8 cellular contexts compared by ENCODE assay signal in genomic region chr11:66510271-66510989, GRCh38. TPM values are rescaled to one million over a fixed set of nuclear protein-coding genes. Genes with fewer than 3 reads are reported as not detected.
A peak's percentile ranks its signal among the peaks of the same experiment; 100 is the strongest.
DNase-seq lines count a peak whose midpoint lies in the region; ATAC-seq and TF ChIP-seq lines count a peak whose summit lies in the region.

BBS1 (plus strand) TSS chr11:66510635; CDS start chr11:66510660, 25 bp downstream.

- 2 to 3% methylated on average over 11 to 25 of the region's 31 CpGs for WGBS in thyroid gland, 2 donors

- peak within 1 kb of the TSS; percentile 70 for H3K4me2 ChIP-seq in parathyroid adenoma (ENCODE audit: low read length)

- H3K27me3 ChIP-seq in HAP-1 (ENCODE audit: low read depth) (no peaks in the 10 kb centered on the region), parathyroid adenoma (ENCODE audit: control insufficient read depth, insufficient read depth, low read length) (no peaks in the 10 kb centered on the region), thyroid gland (no peaks in the 10 kb centered on the region)

- peak within 1 kb of the TSS; percentile 92 for H2AFZ ChIP-seq in parathyroid adenoma

- H3K9me3 ChIP-seq in HAP-1 (no peaks in the 10 kb centered on the region), parathyroid adenoma (ENCODE audit: control insufficient read depth, low read length) (no peaks in the 10 kb centered on the region), thyroid gland (no peaks in the 10 kb centered on the region)

- H3K4me3 Mint-ChIP-seq in activated naive CD8-positive, alpha-beta T cell treated with anti-CD3 and anti-CD28 coated beads, Interleukin-2, amount 10 ng/mL, durations not matched to agents 7 days and 5 days = peak within 1 kb of the TSS; percentile 90

- no peaks in the 10 kb centered on the region for H3K27me3 Mint-ChIP-seq in activated naive CD8-positive, alpha-beta T cell treated with anti-CD3 and anti-CD28 coated beads, Interleukin-2, amount 10 ng/mL, durations not matched to agents 7 days and 5 days

- ATAC-seq in activated naive CD8-positive, alpha-beta T cell treated with anti-CD3 and anti-CD28 coated beads, Interleukin-2, amount 10 ng/mL, durations not matched to agents 7 days and 5 days (ENCODE audit: low read depth) = peak; percentile 93
- ATAC-seq in Right ventricle myocardium superior (ENCODE audit: poor library complexity) = peak; percentile 98

- H3K36me3 Mint-ChIP-seq in activated naive CD8-positive, alpha-beta T cell treated with anti-CD3 and anti-CD28 coated beads, Interleukin-2, amount 10 ng/mL, durations not matched to agents 7 days and 5 days = peaks cover 6% of the 10 kb centered on the region

- TF ChIP-seq CTCF in NB4 (IDR thresholded peaks at IDR 0.05; ENCODE audit: low read depth, low read length) = no peak
- no peak for TF ChIP-seq CTCF in parathyroid adenoma (IDR thresholded peaks at IDR 0.05)
- no peak for TF ChIP-seq CTCF in thyroid gland (IDR thresholded peaks at IDR 0.05)

- peak within 1 kb of the TSS; percentile 63 for H3K4me3 ChIP-seq in HAP-1
- H3K4me3 ChIP-seq in NB4 (ENCODE audit: low read depth, low read length) = peak within 1 kb of the TSS; percentile 88
- H3K4me3 ChIP-seq in parathyroid adenoma (ENCODE audit: low read depth, low read length) = peak within 1 kb of the TSS; percentile 87
- peak within 1 kb of the TSS; percentile 55 to 75 (median 75) for H3K4me3 ChIP-seq in thyroid gland (replicated peaks in 1 of 3)

- H3K79me2 ChIP-seq in parathyroid adenoma = peaks cover 9% of the 10 kb centered on the region

- peaks cover 14% of the 10 kb centered on the region for H3K4me1 Mint-ChIP-seq in activated naive CD8-positive, alpha-beta T cell treated with anti-CD3 and anti-CD28 coated beads, Interleukin-2, amount 10 ng/mL, durations not matched to agents 7 days and 5 days

- H3K4me1 ChIP-seq in HAP-1 (peaks cover 4% of the 10 kb centered on the region), parathyroid adenoma (no peaks in the 10 kb centered on the region), thyroid gland (peaks cover 0 to 10% of the 10 kb centered on the region in 2 donors)

- H3K9ac ChIP-seq in parathyroid adenoma = no peak within 1 kb of the TSS

- H3K27ac Mint-ChIP-seq in activated naive CD8-positive, alpha-beta T cell treated with anti-CD3 and anti-CD28 coated beads, Interleukin-2, amount 10 ng/mL, durations not matched to agents 7 days and 5 days = peak within 1 kb of the TSS; percentile 42

- intact Hi-C loops in Right ventricle myocardium superior (cut with DNase I) (no loop called here), thyroid gland (cut with DNase I) (no loop called here)

- POLR2A ChIA-PET in activated naive CD8-positive, alpha-beta T cell treated with anti-CD3 and anti-CD28 coated beads, Interleukin-2, amount 10 ng/mL, durations not matched to agents 7 days and 5 days (lab: Charles Lee) = interaction anchor here (0.7 to 1.7 kb wide), 3 partner anchors 19 to 167 kb away, joined by 3 to 6 read pairs (median 4); partner anchors contain the start of genes RBM14 and RBM4B

- peak; percentile 85 for DNase-seq in Daoy (ENCODE audit: low read depth)
- DNase-seq in HAP-1 (ENCODE audit: low spot score in 2 of 2) = peak; percentile 63 to 94
- DNase-seq in NB4 (ENCODE audit: low read depth) = peak; percentile 81
- DNase-seq in SW 1271 (lab: John Stamatoyannopoulos, UW) = peak; percentile 22 to 72
- DNase-seq in activated naive CD8-positive, alpha-beta T cell treated with anti-CD3 and anti-CD28 coated beads, Interleukin-2, amount 10 ng/mL, durations not matched to agents 7 days and 5 days = peak; percentile 86
- DNase-seq in Right ventricle myocardium superior = peak; percentile 95
- DNase-seq in thyroid gland = peak; percentile 85 to 87

- no peaks in the 10 kb centered on the region for H3K9me3 Mint-ChIP-seq in activated naive CD8-positive, alpha-beta T cell treated with anti-CD3 and anti-CD28 coated beads, Interleukin-2, amount 10 ng/mL, durations not matched to agents 7 days and 5 days

- peak; percentile 42 for TF ChIP-seq POLR2A in NB4 (IDR thresholded peaks at IDR 0.05; ENCODE audit: extremely low read depth, insufficient read length)
- peak in 1 of 2 donors; percentile 67 for TF ChIP-seq POLR2A in thyroid gland (IDR thresholded peaks at IDR 0.05)

- peak within 1 kb of the TSS; percentile 47 for H3K27ac ChIP-seq in parathyroid adenoma
- H3K27ac ChIP-seq in thyroid gland = peak within 1 kb of the TSS in 1 of 3 donors; percentile 59

- H3K36me3 ChIP-seq in HAP-1 (replicated peaks) (peaks cover 4% of the 10 kb centered on the region; the same call in 1 of the 2 replicates), parathyroid adenoma (ENCODE audit: control insufficient read depth, insufficient read depth, low read length) (no peaks in the 10 kb centered on the region), thyroid gland (peaks cover 0 to 5% of the 10 kb centered on the region in 2 donors)

- in situ Hi-C loops in HAP-1 (cut with MboI; ENCODE audit: low sequenced_read_pairs) = no loop called here

RNA-seq across cellular contexts. Expression of gene BBS1, which starts in this region (rescaled TPM):
- 3.9 and 15.7 TPM in 2 replicates for total RNA-seq in Daoy (2014; rRNA removed; shearing (Covaris generic))
- 10 to 100 TPM; 22.6 to 26.4 TPM for total RNA-seq in activated naive CD8-positive, alpha-beta T cell treated with anti-CD3 and anti-CD28 coated beads, Interleukin-2, amount 10 ng/mL, durations not matched to agents 7 days and 5 days
- 12.1 TPM for total RNA-seq in Right ventricle myocardium superior
- 100 to 1,000 TPM in 3 of 4 donors, 10 to 100 TPM in 1; 83.2 to 200 (median 165) TPM for total RNA-seq in thyroid gland
